Comparison of ENCODE assay signal across 27 cellular contexts in the genomic region with DNA sequence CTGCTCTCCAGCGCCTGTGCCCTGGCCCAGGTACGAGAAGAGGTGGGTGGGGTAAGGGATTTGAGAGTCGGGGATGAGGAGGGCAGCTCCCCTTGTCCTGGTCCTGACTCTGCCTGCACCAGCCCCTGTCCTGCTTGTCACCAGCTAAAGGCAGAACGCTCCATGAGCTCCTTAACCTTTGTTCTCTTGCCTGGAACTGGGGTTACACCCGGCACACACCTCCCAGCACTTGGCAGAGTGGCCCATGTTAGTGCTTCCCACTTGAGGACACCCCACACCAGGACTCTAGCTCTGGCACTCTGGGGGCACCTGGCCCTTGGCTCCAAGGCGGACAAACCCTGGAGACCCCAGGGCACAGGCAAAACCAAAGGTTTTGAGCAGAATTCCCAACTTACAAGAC.
"Had no signal": no experiment of that assay in that cellular context is flagged by ENCODE, and none has a peak within 500 bp of the region (broad histone marks: within the 10 kb centered on the region; RNA-seq: fewer than 3 reads in every experiment).

No MANE protein-coding gene starts in this region.

- FAIRE-seq: islet of Langerhans, kidney had no signal

- H3K4me1 Mint-ChIP-seq: immature natural killer cell; nephron; neural crest cell; stimulated activated effector memory CD8-positive, alpha-beta T cell treated with anti-CD3 and anti-CD28 coated beads, Interleukin-12 subunit alpha, Interleukin-12 subunit beta, amount 100 ng/mL, for 72 hours had no signal

- H3K9me3 Mint-ChIP-seq: immature natural killer cell; nephron; neural crest cell; stimulated activated effector memory CD8-positive, alpha-beta T cell treated with anti-CD3 and anti-CD28 coated beads, Interleukin-12 subunit alpha, Interleukin-12 subunit beta, amount 100 ng/mL, for 72 hours; stimulated activated naive CD8-positive, alpha-beta T cell treated with anti-CD3 and anti-CD28 coated beads, Interleukin-15, Interleukin-2, amounts not matched to agents 100 ng/mL and 50 ng/mL, for 24 hours had no signal

- H3K79me2 ChIP-seq: parathyroid adenoma had no signal

- H3K4me3 ChIP-seq: heart left ventricle, lower lobe of right lung, psoas muscle, skin epidermis, spleen, suprapubic skin, thoracic aorta, tibial artery, upper lobe of right lung, uterus had no signal

- DNase-seq: heart left ventricle; immature natural killer cell; kidney; lower lobe of right lung; mammary epithelial cell; mesenchymal stem cell; naive B cell; occipital lobe; psoas muscle; spleen; stimulated activated CD4-positive, alpha-beta T cell treated with anti-CD3 and anti-CD28 coated beads, Interleukin-4, amount 100 ng/mL, for 24 hours; stimulated activated naive CD4-positive, alpha-beta T cell; tibial artery; trophoblast cell; upper lobe of right lung; uterus had no signal

- ATAC-seq: heart left ventricle; lower lobe of right lung; psoas muscle; sciatic nerve; stimulated activated effector memory CD8-positive, alpha-beta T cell treated with anti-CD3 and anti-CD28 coated beads, Interleukin-12 subunit alpha, Interleukin-12 subunit beta, amount 100 ng/mL, for 72 hours; upper lobe of right lung had no signal

- H3K27me3 ChIP-seq: heart left ventricle, neutrophil, spleen, suprapubic skin, tibial artery, upper lobe of right lung, uterus had no signal

- H3K9ac ChIP-seq: parathyroid adenoma had no signal

- H3K4me1 ChIP-seq: heart left ventricle, lower lobe of right lung, parathyroid adenoma, psoas muscle, spleen, suprapubic skin, tibial artery, upper lobe of right lung, uterus had no signal

- H3K27me3 Mint-ChIP-seq: naive B cell; stimulated activated naive CD8-positive, alpha-beta T cell treated with anti-CD3 and anti-CD28 coated beads, Interleukin-15, Interleukin-2, amounts not matched to agents 100 ng/mL and 50 ng/mL, for 24 hours had no signal

- H3K9me3 ChIP-seq: heart left ventricle, lower lobe of right lung, neutrophil, psoas muscle, spleen, suprapubic skin, thoracic aorta, tibial artery, upper lobe of right lung, uterus had no signal

- H3K4me3 Mint-ChIP-seq: immature natural killer cell; naive B cell; nephron; neural crest cell; stimulated activated effector memory CD8-positive, alpha-beta T cell treated with anti-CD3 and anti-CD28 coated beads, Interleukin-12 subunit alpha, Interleukin-12 subunit beta, amount 100 ng/mL, for 72 hours; stimulated activated naive CD8-positive, alpha-beta T cell treated with anti-CD3 and anti-CD28 coated beads, Interleukin-15, Interleukin-2, amounts not matched to agents 100 ng/mL and 50 ng/mL, for 24 hours had no signal

- H3K36me3 ChIP-seq: heart left ventricle, lower lobe of right lung, neutrophil, spleen, suprapubic skin, thoracic aorta, tibial artery, upper lobe of right lung, uterus had no signal

- H3K36me3 Mint-ChIP-seq: immature natural killer cell; naive B cell; stimulated activated effector memory CD8-positive, alpha-beta T cell treated with anti-CD3 and anti-CD28 coated beads, Interleukin-12 subunit alpha, Interleukin-12 subunit beta, amount 100 ng/mL, for 72 hours had no signal

- H3K27ac Mint-ChIP-seq: immature natural killer cell; naive B cell; nephron; stimulated activated effector memory CD8-positive, alpha-beta T cell treated with anti-CD3 and anti-CD28 coated beads, Interleukin-12 subunit alpha, Interleukin-12 subunit beta, amount 100 ng/mL, for 72 hours; stimulated activated naive CD8-positive, alpha-beta T cell treated with anti-CD3 and anti-CD28 coated beads, Interleukin-15, Interleukin-2, amounts not matched to agents 100 ng/mL and 50 ng/mL, for 24 hours had no signal

- H2AFZ ChIP-seq: parathyroid adenoma had no signal

- H3K27ac ChIP-seq: heart left ventricle, lower lobe of right lung, neutrophil, parathyroid adenoma, psoas muscle, skin epidermis, spleen, suprapubic skin, thoracic aorta, tibial artery, upper lobe of right lung, uterus had no signal
